In the genomic region with DNA sequence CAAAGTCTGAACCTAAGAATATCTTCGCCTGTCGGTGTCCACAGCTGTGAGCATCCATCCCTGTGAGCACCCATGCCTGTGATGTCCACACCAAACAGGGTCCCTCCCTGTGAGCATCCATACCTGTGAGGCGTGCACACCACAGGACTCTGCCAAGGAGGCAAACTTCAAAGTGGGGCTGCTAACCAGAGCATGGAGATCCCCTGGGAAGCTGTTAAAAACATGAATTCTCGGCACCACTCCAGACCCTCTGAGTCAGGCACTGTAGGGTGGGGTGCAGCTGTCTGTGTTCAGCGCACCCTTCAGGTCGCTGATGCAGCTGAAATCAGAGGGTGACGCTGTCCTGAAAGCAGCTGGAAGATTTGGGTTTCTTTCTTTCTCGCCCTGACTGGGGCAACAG, we compare ENCODE assay signal across 25 cellular contexts.
DNase-seq lines count a peak whose midpoint lies in the region; ATAC-seq and TF ChIP-seq lines count a peak whose summit lies in the region.
"Had no signal": no experiment of that assay in that cellular context is flagged by ENCODE, and none has a peak within 500 bp of the region (broad histone marks: within the 10 kb centered on the region; RNA-seq: fewer than 3 reads in every experiment).

No MANE protein-coding gene starts in this region.

- no peak for TF ChIP-seq CTCF in left ventricle myocardium inferior (IDR thresholded peaks at IDR 0.05; ENCODE audit: borderline replicate concordance)
- TF ChIP-seq CTCF in astrocyte of the spinal cord (IDR thresholded peaks at IDR 0.05; ENCODE audit: low read depth, low read length): no peak
- no peak for TF ChIP-seq CTCF in testis (IDR thresholded peaks at IDR 0.05)

- intact Hi-C loops in Right ventricle myocardium inferior (cut with DNase I): no loop called here
- intact Hi-C loops in left ventricle myocardium inferior (cut with micrococcal nuclease): no loop called here
- intact Hi-C loops in testis (cut with DNase I; ENCODE audit: low total_unique reads): no loop called here

- H3K27me3 ChIP-seq in left ventricle myocardium inferior (ENCODE audit: low read depth): peaks cover 3% of the 10 kb centered on the region
- H3K27me3 ChIP-seq in testis: no peaks in the 10 kb centered on the region
- H3K27me3 ChIP-seq: esophagus squamous epithelium had no signal

- 59 to 63% methylated on average over 7 to 8 of the region's 8 CpGs for WGBS in testis, 2 donors

- in situ Hi-C loops in astrocyte of the spinal cord (cut with HindIII; ENCODE audit: low sequenced_read_pairs): no loop called here

- peaks cover 12% of the 10 kb centered on the region for H3K4me1 ChIP-seq in left ventricle myocardium inferior
- no peaks in the 10 kb centered on the region for H3K4me1 ChIP-seq in testis
- H3K4me1 ChIP-seq: esophagus squamous epithelium had no signal

- H3K9me3 ChIP-seq in left ventricle myocardium inferior (replicated peaks) (peaks cover 10% of the 10 kb centered on the region), testis (no peaks in the 10 kb centered on the region)

- DNase-seq in Right ventricle myocardium inferior (ENCODE audit: missing footprints) (no peak), left ventricle myocardium inferior (no peak), astrocyte of the spinal cord (ENCODE audit: low read depth, low spot score) (peak; percentile 58), iris pigment epithelial cell (ENCODE audit: low read depth) (peak; percentile 24), testis (peak; percentile 63), LoVo (ENCODE audit: low spot score) (no peak), DMS53 (lab: John Stamatoyannopoulos, UW) (no peak)
- DNase-seq: activated CD4-positive, alpha-beta memory T cell treated with anti-CD3 and anti-CD28 coated beads for 36 hours; activated gamma-delta T cell; activated naive CD8-positive, alpha-beta T cell treated with anti-CD3 and anti-CD28 coated beads, Interleukin-2, amount 50 U/mL, for 24 hours; Caco-2; EL; endodermal cell; esophagus squamous epithelium; head of caudate nucleus; Karpas-422; NCI-H187 treated with DMSO at 0.1 percent for 48 hours; NCI-H226; NCI-H748 treated with DMSO at 0.1 percent for 48 hours; small intestine; stimulated activated CD4-positive, alpha-beta T cell treated with anti-CD3 and anti-CD28 coated beads, Interleukin-2, amount 100 ng/mL, for 24 hours; substantia nigra had no signal

- ATAC-seq in Right ventricle myocardium inferior (peak; percentile 23), HG02973 (IDR thresholded peaks at IDR 0.05; ENCODE audit: unreplicated experiment) (no peak)
- ATAC-seq: activated CD4-positive, CD25-positive, alpha-beta regulatory T cell treated with anti-CD3 and anti-CD28 coated beads, Interleukin-2, amount 50 U/mL, for 24 hours; activated naive CD8-positive, alpha-beta T cell treated with anti-CD3 and anti-CD28 coated beads, Interleukin-2, amount 50 U/mL, for 24 hours; HCT116 had no signal

- no peak for TF ChIP-seq POLR2A in testis (IDR thresholded peaks at IDR 0.05)

- H3K27ac ChIP-seq in left ventricle myocardium inferior (replicated peaks): no peak overlapping the region
- peak overlapping the region in 1 of 2 donors; percentile 45 for H3K27ac ChIP-seq in testis
- H3K27ac ChIP-seq: esophagus squamous epithelium had no signal

- H3K36me3 ChIP-seq in left ventricle myocardium inferior: no peaks in the 10 kb centered on the region
- H3K36me3 ChIP-seq in testis (ENCODE audit: low read depth, missing control alignments): no peaks in the 10 kb centered on the region
- H3K36me3 ChIP-seq: esophagus squamous epithelium had no signal

- H3K4me3 ChIP-seq in left ventricle myocardium inferior (no peak overlapping the region), astrocyte of the spinal cord (ENCODE audit: low read depth, low read length) (no peak overlapping the region), testis (no peak overlapping the region)
- H3K4me3 ChIP-seq: esophagus squamous epithelium had no signal

Comparison
In these comparisons a context has a peak if more than half of its experiments do, and no peak if none do; other contexts are left out.
1. DNase-seq: peak in astrocyte of the spinal cord (single experiment), iris pigment epithelial cell (single experiment) and testis (single experiment); none in Right ventricle myocardium inferior (single experiment), left ventricle myocardium inferior (single experiment), LoVo (single experiment) and DMS53 (single experiment).